Comparison of ENCODE assay signal across 1 cellular context in the genomic region with DNA sequence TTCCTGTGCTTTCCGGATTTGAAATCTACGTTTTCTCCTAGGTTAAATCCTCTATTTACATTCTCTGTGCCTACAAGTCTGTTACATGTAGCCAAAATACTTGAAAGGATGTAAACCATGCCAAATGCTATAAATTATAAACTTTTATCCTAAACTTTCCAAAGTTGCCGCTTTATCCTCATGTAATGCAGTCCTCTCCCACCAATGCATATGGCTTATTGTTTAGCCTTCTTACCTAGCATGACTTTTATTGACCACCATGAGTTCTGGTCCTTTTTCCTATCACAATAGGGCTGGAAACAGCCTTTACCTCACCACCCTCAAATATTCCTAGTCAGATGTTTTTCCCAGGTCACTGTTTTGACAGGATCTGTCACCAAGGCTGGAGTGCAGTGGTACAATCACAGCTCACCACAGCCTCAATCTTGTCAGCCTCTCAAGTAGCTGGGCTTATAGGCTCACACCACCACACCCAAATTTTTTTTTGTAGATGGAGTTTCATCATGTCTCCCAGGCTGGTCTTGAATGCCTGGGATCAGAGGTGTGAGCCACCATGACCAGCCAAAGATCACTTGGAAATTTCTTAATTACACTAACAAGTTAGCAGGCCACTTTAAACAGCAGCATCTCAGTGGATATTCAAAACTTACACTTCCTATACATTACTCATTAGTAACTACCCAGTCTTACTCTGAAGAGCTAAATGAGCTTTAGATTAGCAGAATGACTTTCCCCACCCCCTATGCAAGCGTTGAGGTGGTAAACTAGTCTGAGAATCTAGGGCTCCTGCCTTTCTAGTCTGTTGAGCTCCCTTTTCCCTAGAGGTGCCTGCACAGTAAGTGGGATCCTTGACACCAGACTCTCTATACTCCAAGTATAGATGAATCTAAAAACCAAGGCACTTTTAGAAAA.
TF ChIP-seq lines count a peak whose summit lies in the region.

No MANE protein-coding gene starts in this region.

TF ChIP-seq in GM12878, 131 proteins besides CTCF, POLR2A, EP300 and RAD21 (continued from another document):
- TF ChIP-seq SUPT20H (IDR thresholded peaks at IDR 0.05; ENCODE audit: borderline replicate concordance, control insufficient read depth, low read depth, low read length) (no peak), RELA (IDR thresholded peaks at IDR 0.05; ENCODE audit: borderline replicate concordance, partially characterized antibody) (no peak), BMI1 (IDR thresholded peaks at IDR 0.05; ENCODE audit: borderline replicate concordance) (peak; percentile 58; the same call in 1 of the 2 replicates), SREBF2 (IDR thresholded peaks at IDR 0.05; ENCODE audit: low read length) (no peak), FOS (IDR thresholded peaks at IDR 0.05; ENCODE audit: borderline replicate concordance, extremely low read depth, insufficient read length) (no peak), POU2F2 (IDR thresholded peaks at IDR 0.05; ENCODE audit: borderline replicate concordance, low read depth, low read length) (0 out of 3 replicates have a peak, but pooled peaks have one; percentile 16), ESRRA (IDR thresholded peaks at IDR 0.05; ENCODE audit: low read length) (no peak), CBFB (IDR thresholded peaks at IDR 0.05; ENCODE audit: low read depth) (peak; percentile 63; the same call in 1 of the 2 replicates), MEF2B (IDR thresholded peaks at IDR 0.05; ENCODE audit: partially characterized antibody, poor library complexity, severe bottlenecking) (no peak), ZNF207 (IDR thresholded peaks at IDR 0.05; ENCODE audit: borderline replicate concordance) (no peak), POLR2AphosphoS2 (IDR thresholded peaks at IDR 0.05; ENCODE audit: low read depth, low read length) (peak; percentile 27; the same call in 1 of the 2 replicates), RUNX3 (IDR thresholded peaks at IDR 0.05; ENCODE audit: low read length) (0 out of 2 replicates have a peak, but pooled peaks have one; percentile 39), RFX5 (IDR thresholded peaks at IDR 0.05; ENCODE audit: low read depth, low read length) (no peak), HCFC1 (IDR thresholded peaks at IDR 0.05; ENCODE audit: low read length) (no peak)
- TF ChIP-seq, protein P1, sequence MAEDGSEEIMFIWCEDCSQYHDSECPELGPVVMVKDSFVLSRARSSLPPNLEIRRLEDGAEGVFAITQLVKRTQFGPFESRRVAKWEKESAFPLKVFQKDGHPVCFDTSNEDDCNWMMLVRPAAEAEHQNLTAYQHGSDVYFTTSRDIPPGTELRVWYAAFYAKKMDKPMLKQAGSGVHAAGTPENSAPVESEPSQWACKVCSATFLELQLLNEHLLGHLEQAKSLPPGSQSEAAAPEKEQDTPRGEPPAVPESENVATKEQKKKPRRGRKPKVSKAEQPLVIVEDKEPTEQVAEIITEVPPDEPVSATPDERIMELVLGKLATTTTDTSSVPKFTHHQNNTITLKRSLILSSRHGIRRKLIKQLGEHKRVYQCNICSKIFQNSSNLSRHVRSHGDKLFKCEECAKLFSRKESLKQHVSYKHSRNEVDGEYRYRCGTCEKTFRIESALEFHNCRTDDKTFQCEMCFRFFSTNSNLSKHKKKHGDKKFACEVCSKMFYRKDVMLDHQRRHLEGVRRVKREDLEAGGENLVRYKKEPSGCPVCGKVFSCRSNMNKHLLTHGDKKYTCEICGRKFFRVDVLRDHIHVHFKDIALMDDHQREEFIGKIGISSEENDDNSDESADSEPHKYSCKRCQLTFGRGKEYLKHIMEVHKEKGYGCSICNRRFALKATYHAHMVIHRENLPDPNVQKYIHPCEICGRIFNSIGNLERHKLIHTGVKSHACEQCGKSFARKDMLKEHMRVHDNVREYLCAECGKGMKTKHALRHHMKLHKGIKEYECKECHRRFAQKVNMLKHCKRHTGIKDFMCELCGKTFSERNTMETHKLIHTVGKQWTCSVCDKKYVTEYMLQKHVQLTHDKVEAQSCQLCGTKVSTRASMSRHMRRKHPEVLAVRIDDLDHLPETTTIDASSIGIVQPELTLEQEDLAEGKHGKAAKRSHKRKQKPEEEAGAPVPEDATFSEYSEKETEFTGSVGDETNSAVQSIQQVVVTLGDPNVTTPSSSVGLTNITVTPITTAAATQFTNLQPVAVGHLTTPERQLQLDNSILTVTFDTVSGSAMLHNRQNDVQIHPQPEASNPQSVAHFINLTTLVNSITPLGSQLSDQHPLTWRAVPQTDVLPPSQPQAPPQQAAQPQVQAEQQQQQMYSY (CRISPR knock-in tag; IDR thresholded peaks at IDR 0.05) = no peak
- TF ChIP-seq, protein P2, sequence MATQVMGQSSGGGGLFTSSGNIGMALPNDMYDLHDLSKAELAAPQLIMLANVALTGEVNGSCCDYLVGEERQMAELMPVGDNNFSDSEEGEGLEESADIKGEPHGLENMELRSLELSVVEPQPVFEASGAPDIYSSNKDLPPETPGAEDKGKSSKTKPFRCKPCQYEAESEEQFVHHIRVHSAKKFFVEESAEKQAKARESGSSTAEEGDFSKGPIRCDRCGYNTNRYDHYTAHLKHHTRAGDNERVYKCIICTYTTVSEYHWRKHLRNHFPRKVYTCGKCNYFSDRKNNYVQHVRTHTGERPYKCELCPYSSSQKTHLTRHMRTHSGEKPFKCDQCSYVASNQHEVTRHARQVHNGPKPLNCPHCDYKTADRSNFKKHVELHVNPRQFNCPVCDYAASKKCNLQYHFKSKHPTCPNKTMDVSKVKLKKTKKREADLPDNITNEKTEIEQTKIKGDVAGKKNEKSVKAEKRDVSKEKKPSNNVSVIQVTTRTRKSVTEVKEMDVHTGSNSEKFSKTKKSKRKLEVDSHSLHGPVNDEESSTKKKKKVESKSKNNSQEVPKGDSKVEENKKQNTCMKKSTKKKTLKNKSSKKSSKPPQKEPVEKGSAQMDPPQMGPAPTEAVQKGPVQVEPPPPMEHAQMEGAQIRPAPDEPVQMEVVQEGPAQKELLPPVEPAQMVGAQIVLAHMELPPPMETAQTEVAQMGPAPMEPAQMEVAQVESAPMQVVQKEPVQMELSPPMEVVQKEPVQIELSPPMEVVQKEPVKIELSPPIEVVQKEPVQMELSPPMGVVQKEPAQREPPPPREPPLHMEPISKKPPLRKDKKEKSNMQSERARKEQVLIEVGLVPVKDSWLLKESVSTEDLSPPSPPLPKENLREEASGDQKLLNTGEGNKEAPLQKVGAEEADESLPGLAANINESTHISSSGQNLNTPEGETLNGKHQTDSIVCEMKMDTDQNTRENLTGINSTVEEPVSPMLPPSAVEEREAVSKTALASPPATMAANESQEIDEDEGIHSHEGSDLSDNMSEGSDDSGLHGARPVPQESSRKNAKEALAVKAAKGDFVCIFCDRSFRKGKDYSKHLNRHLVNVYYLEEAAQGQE (IDR thresholded peaks at IDR 0.05; ENCODE audit: low read depth, low read length) = no peak
